29 cellular contexts compared by ENCODE assay signal in genomic region chr5:164187780-164188179, GRCh38.
"Had no signal": no experiment of that assay in that cellular context is flagged by ENCODE, and none has a peak within 500 bp of the region (broad histone marks: within the 10 kb centered on the region; RNA-seq: fewer than 3 reads in every experiment).

No MANE protein-coding gene starts in this region.

- H3K9me3 Mint-ChIP-seq: nephron; neural crest cell; stimulated activated memory B cell treated with anti-CD40 and anti-IgM and Interleukin-4, amounts not matched to agents 10 μg/mL and 1 μg/mL and 100 μg/mL, for 72 hours; stimulated activated naive CD8-positive, alpha-beta T cell treated with anti-CD3 and anti-CD28 coated beads, Interleukin-15, amount 100 ng/mL, for 72 hours; type B pancreatic cell had no signal

- H3K4me2 ChIP-seq: smooth muscle cell had no signal

- H3K9me3 ChIP-seq: lower lobe of right lung, neutrophil, ovary, right atrium auricular region, right lobe of liver, tibial nerve, uterus had no signal

- H3K27ac Mint-ChIP-seq: naive thymus-derived CD8-positive, alpha-beta T cell; nephron; stimulated activated memory B cell treated with anti-CD40 and anti-IgM and Interleukin-4, amounts not matched to agents 10 μg/mL and 1 μg/mL and 100 μg/mL, for 72 hours; stimulated activated naive CD8-positive, alpha-beta T cell treated with anti-CD3 and anti-CD28 coated beads, Interleukin-15, amount 100 ng/mL, for 72 hours; type B pancreatic cell had no signal

- H3K27me3 Mint-ChIP-seq: naive thymus-derived CD8-positive, alpha-beta T cell; progenitor cell of endocrine pancreas; stimulated activated memory B cell treated with anti-CD40 and anti-IgM and Interleukin-4, amounts not matched to agents 10 μg/mL and 1 μg/mL and 100 μg/mL, for 72 hours; stimulated activated naive CD8-positive, alpha-beta T cell treated with anti-CD3 and anti-CD28 coated beads, Interleukin-15, amount 100 ng/mL, for 72 hours had no signal

- FAIRE-seq: keratinocyte had no signal

- H3K27me3 ChIP-seq: neutrophil, ovary, right atrium auricular region, right lobe of liver, tibial nerve, uterus had no signal

- H3K4me1 ChIP-seq: lower lobe of right lung, right lobe of liver, tibial nerve, uterus had no signal

- H3K36me3 ChIP-seq: lower lobe of right lung, neutrophil, ovary, right atrium auricular region, right lobe of liver, tibial nerve, uterus had no signal

- H3K4me3 ChIP-seq: lower lobe of right lung, ovary, right atrium auricular region, right lobe of liver, smooth muscle cell, tibial nerve, uterus had no signal

- H3K36me3 Mint-ChIP-seq: naive thymus-derived CD8-positive, alpha-beta T cell; stimulated activated memory B cell treated with anti-CD40 and anti-IgM and Interleukin-4, amounts not matched to agents 10 μg/mL and 1 μg/mL and 100 μg/mL, for 72 hours; type B pancreatic cell had no signal

- H3K4me3 Mint-ChIP-seq: naive thymus-derived CD8-positive, alpha-beta T cell; nephron; neural crest cell; stimulated activated memory B cell treated with anti-CD40 and anti-IgM and Interleukin-4, amounts not matched to agents 10 μg/mL and 1 μg/mL and 100 μg/mL, for 72 hours; stimulated activated naive CD8-positive, alpha-beta T cell treated with anti-CD3 and anti-CD28 coated beads, Interleukin-15, amount 100 ng/mL, for 72 hours; type B pancreatic cell had no signal

- DNase-seq: hypothalamus; kidney glomerular epithelial cell; left cardiac atrium; lower lobe of right lung; mammary epithelial cell; mesenchymal stem cell; naive thymus-derived CD8-positive, alpha-beta T cell; occipital lobe; ovary; right lobe of liver; stimulated activated CD4-positive, alpha-beta T cell treated with anti-CD3 and anti-CD28 coated beads, Interleukin-1b, Interleukin-23, amount 100 ng/mL, for 48 hours; stimulated activated CD4-positive, alpha-beta T cell treated with anti-CD3 and anti-CD28 coated beads, Interleukin-2, amount 100 ng/mL, for 48 hours; stimulated activated CD4-positive, alpha-beta T cell treated with anti-CD3 and anti-CD28 coated beads, Interleukin-4, amount 100 ng/mL, for 4 hours; stimulated activated CD8-positive, alpha-beta memory T cell treated with anti-CD3 and anti-CD28 coated beads, Interleukin-4, amount 100 ng/mL, for 48 hours; stimulated activated naive CD4-positive, alpha-beta T cell treated with Interleukin-2 at 50 U/mL for 16 hours; stimulated activated naive CD8-positive, alpha-beta T cell treated with anti-CD3 and anti-CD28 coated beads, Interleukin-15, amount 100 ng/mL, for 72 hours; substantia nigra; uterus had no signal

- ATAC-seq: left lobe of liver; lower lobe of right lung; naive thymus-derived CD8-positive, alpha-beta T cell; right lobe of liver; stimulated activated memory B cell treated with anti-CD40 and anti-IgM and Interleukin-4, amounts not matched to agents 10 μg/mL and 1 μg/mL and 100 μg/mL, for 72 hours; stimulated activated naive CD8-positive, alpha-beta T cell treated with anti-CD3 and anti-CD28 coated beads, Interleukin-15, amount 100 ng/mL, for 72 hours had no signal

- H3K27ac ChIP-seq: lower lobe of right lung, neutrophil, ovary, right lobe of liver, tibial nerve, uterus had no signal

- H3K4me1 Mint-ChIP-seq: naive thymus-derived CD8-positive, alpha-beta T cell; stimulated activated naive CD8-positive, alpha-beta T cell treated with anti-CD3 and anti-CD28 coated beads, Interleukin-15, amount 100 ng/mL, for 72 hours had no signal
